Comparison of ENCODE assay signal across 13 cellular contexts in genomic region chr2:105858868-105859693, GRCh38.
DNase-seq lines count a peak whose midpoint lies in the region; ATAC-seq and TF ChIP-seq lines count a peak whose summit lies in the region.
"Had no signal": no experiment of that assay in that cellular context is flagged by ENCODE, and none has a peak within 500 bp of the region (broad histone marks: within the 10 kb centered on the region; RNA-seq: fewer than 3 reads in every experiment).

No MANE protein-coding gene starts in this region.

- no peak for TF ChIP-seq CTCF in PC-9 (conservative IDR thresholded peaks at IDR 0.05)
- no peak for TF ChIP-seq CTCF in colonic mucosa (IDR thresholded peaks at IDR 0.05)

- peak overlapping the region; percentile 44 for H3K27ac ChIP-seq in PC-9
- H3K27ac ChIP-seq in colonic mucosa = peak overlapping the region; percentile 2
- H3K27ac ChIP-seq: cardiac muscle cell, gastrocnemius medialis had no signal

- CTCF ChIA-PET in PC-9 (lab: Charles Lee) = no interaction called here

- intact Hi-C loops in PC-9 (cut with micrococcal nuclease; ENCODE audit: unreplicated experiment) (loop anchor here (1.0 to 10.0 kb wide), 2 partner anchors 17 to 114 kb away; partner anchors contain the start of gene NCK2), colonic mucosa (cut with DNase I) (no loop called here)

- H3K9me3 ChIP-seq in PC-9 (ENCODE audit: insufficient read depth, low read depth) (no peaks in the 10 kb centered on the region), colonic mucosa (no peaks in the 10 kb centered on the region)
- H3K9me3 ChIP-seq: gastrocnemius medialis had no signal

- H3K4me3 ChIP-seq in PC-9 = no peak overlapping the region
- no peak overlapping the region for H3K4me3 ChIP-seq in colonic mucosa
- H3K4me3 ChIP-seq: cardiac muscle cell, gastrocnemius medialis, lung had no signal

- no peaks in the 10 kb centered on the region for H3K27me3 Mint-ChIP-seq in stimulated activated naive CD8-positive, alpha-beta T cell treated with anti-CD3 and anti-CD28 coated beads, Interleukin-15, amount 100 ng/mL, for 72 hours

- peak overlapping the region; percentile 87 to 91 for H3K27ac Mint-ChIP-seq in stimulated activated naive CD8-positive, alpha-beta T cell treated with anti-CD3 and anti-CD28 coated beads, Interleukin-15, amount 100 ng/mL, for 72 hours

- no peak overlapping the region for H2AFZ ChIP-seq in PC-9

- BruUV-seq in PC-9 (replicated peaks; lab: Mats Ljungman, UMichigan) = no TSS peak

- H3K79me2 ChIP-seq in PC-9 (ENCODE audit: low read depth) = no peaks in the 10 kb centered on the region

- peak; percentile 22 for DNase-seq in stimulated activated CD4-positive, alpha-beta T cell treated with anti-CD3 and anti-CD28 coated beads, Interleukin-12 subunit alpha, Interleukin-12 subunit beta, amount 100 ng/mL, for 4 hours
- no peak for DNase-seq in stimulated activated CD4-positive, alpha-beta T cell treated with anti-CD3 and anti-CD28 coated beads, Interleukin-2, amount 100 ng/mL, for 24 hours
- DNase-seq in PC-9 = peak; percentile 53 to 80
- no peak for DNase-seq in colonic mucosa
- DNase-seq in stimulated activated naive CD8-positive, alpha-beta T cell treated with anti-CD3 and anti-CD28 coated beads, Interleukin-15, amount 100 ng/mL, for 72 hours = peak; percentile 45 to 48
- no peak for DNase-seq in NCI-H82 (lab: John Stamatoyannopoulos, UW)
- no peak for DNase-seq in SKM-1 treated with dmso at 0.1 percent for 144 hours (lab: John Stamatoyannopoulos, UW; ENCODE audit: unreplicated experiment)
- DNase-seq: gastrocnemius medialis, NCI-H2171 had no signal

- POLR2A ChIA-PET in PC-9 (lab: Charles Lee; ENCODE audit: unreplicated experiment) = interaction anchor here (0.6 kb wide), 2 partner anchors 11 to 26 kb away, joined by 3 read pairs; no protein-coding TSS in a partner anchor

- H3K36me3 ChIP-seq in PC-9 (ENCODE audit: low read depth) (no peaks in the 10 kb centered on the region), colonic mucosa (no peaks in the 10 kb centered on the region)
- H3K36me3 ChIP-seq: cardiac muscle cell had no signal

- peak; percentile 84 for ATAC-seq in stimulated activated naive CD8-positive, alpha-beta T cell treated with anti-CD3 and anti-CD28 coated beads, Interleukin-15, amount 100 ng/mL, for 72 hours
- no peak for ATAC-seq in GM19035 (IDR thresholded peaks at IDR 0.05; ENCODE audit: unreplicated experiment)
- ATAC-seq: gastrocnemius medialis, HepG2 had no signal

- no peaks in the 10 kb centered on the region for H3K9me3 Mint-ChIP-seq in stimulated activated naive CD8-positive, alpha-beta T cell treated with anti-CD3 and anti-CD28 coated beads, Interleukin-15, amount 100 ng/mL, for 72 hours

- H3K4me1 ChIP-seq in PC-9 (replicated peaks; ENCODE audit: insufficient read depth) (peaks cover 44% of the 10 kb centered on the region), colonic mucosa (peaks cover 4% of the 10 kb centered on the region)

- H3K9ac ChIP-seq in colonic mucosa (ENCODE audit: low read depth in 2 of 2, low read length in 2 of 2) = no peak overlapping the region

- H3K4me1 Mint-ChIP-seq in stimulated activated naive CD8-positive, alpha-beta T cell treated with anti-CD3 and anti-CD28 coated beads, Interleukin-15, amount 100 ng/mL, for 72 hours = peaks cover 96% of the 10 kb centered on the region

- no peaks in the 10 kb centered on the region for H4K20me1 ChIP-seq in PC-9 (ENCODE audit: insufficient read depth)

- no peaks in the 10 kb centered on the region for H3K9me2 ChIP-seq in PC-9 (ENCODE audit: insufficient read depth)

- H3F3A ChIP-seq in PC-9 (ENCODE audit: insufficient read depth, low read depth) = peaks cover 20% of the 10 kb centered on the region

- peak overlapping the region; percentile 73 to 77 for H3K4me3 Mint-ChIP-seq in stimulated activated naive CD8-positive, alpha-beta T cell treated with anti-CD3 and anti-CD28 coated beads, Interleukin-15, amount 100 ng/mL, for 72 hours

- H3K4me2 ChIP-seq in PC-9 = peak overlapping the region; percentile 52

- no peaks in the 10 kb centered on the region for H3K27me3 ChIP-seq in PC-9 (ENCODE audit: insufficient read depth, low read depth)
- H3K27me3 ChIP-seq in colonic mucosa = no peaks in the 10 kb centered on the region
- H3K27me3 ChIP-seq: cardiac muscle cell, gastrocnemius medialis had no signal

Comparison
In these comparisons a context has a peak if more than half of its experiments do, and no peak if none do; other contexts are left out.
1. DNase-seq: peak in stimulated activated CD4-positive, alpha-beta T cell treated with anti-CD3 and anti-CD28 coated beads, Interleukin-12 subunit alpha, Interleukin-12 subunit beta, amount 100 ng/mL, for 4 hours (single experiment), PC-9 (2 of 2) and stimulated activated naive CD8-positive, alpha-beta T cell treated with anti-CD3 and anti-CD28 coated beads, Interleukin-15, amount 100 ng/mL, for 72 hours (2 of 2); none in stimulated activated CD4-positive, alpha-beta T cell treated with anti-CD3 and anti-CD28 coated beads, Interleukin-2, amount 100 ng/mL, for 24 hours (0 of 2), colonic mucosa (single experiment), NCI-H82 (single experiment) and SKM-1 treated with dmso at 0.1 percent for 144 hours (single experiment).